Comparison of ENCODE assay signal across 10 cellular contexts in genomic region chr7:158289231-158289630, GRCh38.
"Had no signal": no experiment of that assay in that cellular context is flagged by ENCODE, and none has a peak within 500 bp of the region (broad histone marks: within the 10 kb centered on the region; RNA-seq: fewer than 3 reads in every experiment).

No MANE protein-coding gene starts in this region.

- ATAC-seq: GM23338, HCT116 had no signal

- H2AFZ ChIP-seq: GM23248, GM23338 had no signal

- DNase-seq: GM23248, GOT3, H7, HCEC 1CT, HFFc6 had no signal

- H3K4me1 ChIP-seq: HAP-1 had no signal

- H3K9ac ChIP-seq: GM23248 had no signal

- H3K36me3 ChIP-seq: HAP-1 had no signal

- H3K4me2 ChIP-seq: GM23338 had no signal

- FAIRE-seq: H1, H54 had no signal

- H3K9me3 ChIP-seq: HAP-1 had no signal

- H3K4me3 ChIP-seq: GM23248, GM23338, HAP-1 had no signal

- H3K27ac ChIP-seq: GM23248 had no signal
